In genomic region chr15:95405447-95405846, GRCh38 we compare ENCODE assay signal across 23 cellular contexts.
DNase-seq lines count a peak whose midpoint lies in the region; ATAC-seq and TF ChIP-seq lines count a peak whose summit lies in the region.
"Had no signal": no experiment of that assay in that cellular context is flagged by ENCODE, and none has a peak within 500 bp of the region (broad histone marks: within the 10 kb centered on the region; RNA-seq: fewer than 3 reads in every experiment).

No MANE protein-coding gene starts in this region.

- peak overlapping the region; percentile 50 for H3K9ac ChIP-seq in adipocyte (ENCODE audit: low read length)

- no peak for ATAC-seq in HG03139 (IDR thresholded peaks at IDR 0.05; ENCODE audit: unreplicated experiment)
- ATAC-seq: natural killer cell had no signal

- WGBS in ovary, 3 donors: 12 to 27% (median 16%) methylated on average over 3 of the region's 3 CpGs

- no peak for TF ChIP-seq CTCF in AG10803 (conservative IDR thresholded peaks at IDR 0.05; ENCODE audit: low read length)
- no peak for TF ChIP-seq CTCF in ovary (IDR thresholded peaks at IDR 0.05)

- TF ChIP-seq POLR2A in ovary (IDR thresholded peaks at IDR 0.05): no peak

- no peaks in the 10 kb centered on the region for H3K9me3 ChIP-seq in adipocyte (ENCODE audit: control insufficient read depth, low read length)
- H3K9me3 ChIP-seq in ovary: no peaks in the 10 kb centered on the region
- H3K9me3 ChIP-seq: testis had no signal

- H3K27ac ChIP-seq in ovary: peak overlapping the region in 1 of 2 donors; percentile 34
- H3K27ac ChIP-seq: epithelial cell of prostate, hepatocyte, HL-60 had no signal

- DNase-seq in AG10803 (ENCODE audit: low read depth) (peak; percentile 8), adipocyte (ENCODE audit: low read depth) (peak; percentile 65), fibroblast of peridontal ligament (ENCODE audit: extremely low read depth) (peak; percentile 45), ovary (peak in 3 of 5 donors; percentile 19 to 44 (median 39)), SIG-M5 treated with dmso at 0.1 percent for 504 hours (lab: John Stamatoyannopoulos, UW; ENCODE audit: unreplicated experiment) (no peak), cerebellar cortex (ENCODE audit: low spot score) (no peak)
- DNase-seq in stimulated activated CD4-positive, alpha-beta T cell treated with anti-CD3 and anti-CD28 coated beads, Interleukin-12 subunit alpha, Interleukin-12 subunit beta, amount 100 ng/mL, for 4 hours: no peak
- DNase-seq: activated naive CD4-positive, alpha-beta T cell treated with Interleukin-2 at 50 U/mL for 16 hours; activated T-cell treated with anti-CD3 and anti-CD28 coated beads for 4 hours; COR-L47; H7; KG1; natural killer cell; NCI-H1092; NCI-H2107; NCI-H526; SHP77; T-helper 1 cell; testis had no signal

- no peaks in the 10 kb centered on the region for H3K36me3 ChIP-seq in adipocyte (ENCODE audit: control insufficient read depth, insufficient read depth, low read length, severe bottlenecking)
- no peaks in the 10 kb centered on the region for H3K36me3 ChIP-seq in ovary

- H3K4me1 ChIP-seq in adipocyte (ENCODE audit: control insufficient read depth, insufficient read depth, low read length) (peaks cover 31% of the 10 kb centered on the region), ovary (ENCODE audit: insufficient read depth) (peaks cover 15% of the 10 kb centered on the region)
- H3K4me1 ChIP-seq: testis had no signal

- H3K4me3 ChIP-seq in AG10803 (ENCODE audit: low read length) (no peak overlapping the region), adipocyte (ENCODE audit: low read length) (no peak overlapping the region), ovary (no peak overlapping the region)
- H3K4me3 ChIP-seq: hepatocyte, testis had no signal

- intact Hi-C loops in ovary (cut with DNase I): no loop called here

- TF ChIP-seq EP300 in ovary (IDR thresholded peaks at IDR 0.05): no peak

- H3K27me3 ChIP-seq in adipocyte (replicated peaks; ENCODE audit: control insufficient read depth, insufficient read depth, low read length) (no peaks in the 10 kb centered on the region), ovary (no peaks in the 10 kb centered on the region)
- H3K27me3 ChIP-seq: hepatocyte, testis had no signal

Comparison
In these comparisons a context has a peak if more than half of its experiments do, and no peak if none do; other contexts are left out.
1. DNase-seq: peak in AG10803 (single experiment), adipocyte (single experiment), fibroblast of peridontal ligament (single experiment) and ovary (3 of 5); none in SIG-M5 treated with dmso at 0.1 percent for 504 hours (single experiment), stimulated activated CD4-positive, alpha-beta T cell treated with anti-CD3 and anti-CD28 coated beads, Interleukin-12 subunit alpha, Interleukin-12 subunit beta, amount 100 ng/mL, for 4 hours (single experiment) and cerebellar cortex (single experiment).